ENCODE assay signal across 1 cellular context in the genomic region with DNA sequence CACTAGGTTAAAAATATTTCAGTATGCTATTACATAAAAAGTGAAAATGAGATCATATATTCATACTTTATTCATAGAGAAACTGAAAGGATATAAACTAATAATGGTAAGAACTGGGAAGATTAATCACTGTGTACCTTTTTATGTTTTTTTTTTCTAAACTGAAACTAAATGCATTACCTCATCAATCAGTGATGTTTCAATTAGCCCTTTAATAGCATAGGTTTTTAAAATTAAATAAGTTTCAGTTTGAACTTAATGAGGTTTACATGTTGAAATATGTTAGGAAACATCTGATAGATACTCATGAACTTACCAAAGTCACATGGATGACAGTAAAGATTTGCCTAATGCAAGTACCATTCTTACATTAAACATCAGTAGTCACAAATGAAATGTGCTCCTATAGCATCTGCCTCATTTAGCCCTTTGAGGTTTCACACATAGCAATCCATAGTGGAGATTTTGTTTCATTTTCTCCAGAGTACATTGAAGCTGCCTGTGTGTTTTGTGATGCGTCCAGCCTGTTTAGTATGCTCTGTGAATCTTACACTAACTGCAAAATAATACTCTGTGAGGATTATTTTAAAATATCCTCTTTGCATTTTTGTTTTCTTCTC.
A peak's percentile ranks its signal among the peaks of the same experiment; 100 is the strongest.
TF ChIP-seq lines count a peak whose summit lies in the region.

No MANE protein-coding gene starts in this region.

TF ChIP-seq in GM12878, 131 proteins besides CTCF, POLR2A, EP300 and RAD21 (continued from another document and continues in another):
- TF ChIP-seq, protein P1, sequence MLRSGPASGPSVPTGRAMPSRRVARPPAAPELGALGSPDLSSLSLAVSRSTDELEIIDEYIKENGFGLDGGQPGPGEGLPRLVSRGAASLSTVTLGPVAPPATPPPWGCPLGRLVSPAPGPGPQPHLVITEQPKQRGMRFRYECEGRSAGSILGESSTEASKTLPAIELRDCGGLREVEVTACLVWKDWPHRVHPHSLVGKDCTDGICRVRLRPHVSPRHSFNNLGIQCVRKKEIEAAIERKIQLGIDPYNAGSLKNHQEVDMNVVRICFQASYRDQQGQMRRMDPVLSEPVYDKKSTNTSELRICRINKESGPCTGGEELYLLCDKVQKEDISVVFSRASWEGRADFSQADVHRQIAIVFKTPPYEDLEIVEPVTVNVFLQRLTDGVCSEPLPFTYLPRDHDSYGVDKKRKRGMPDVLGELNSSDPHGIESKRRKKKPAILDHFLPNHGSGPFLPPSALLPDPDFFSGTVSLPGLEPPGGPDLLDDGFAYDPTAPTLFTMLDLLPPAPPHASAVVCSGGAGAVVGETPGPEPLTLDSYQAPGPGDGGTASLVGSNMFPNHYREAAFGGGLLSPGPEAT (IDR thresholded peaks at IDR 0.05; ENCODE audit: low read depth) = peak; percentile 44
- TF ChIP-seq KAT2A (conservative IDR thresholded peaks at IDR 0.05; ENCODE audit: control insufficient read depth, low read depth, low read length) (no peak), JUNB (IDR thresholded peaks at IDR 0.05) (peak; percentile 89), GATAD2B (conservative IDR thresholded peaks at IDR 0.05; ENCODE audit: low read depth) (no peak), NFIC (IDR thresholded peaks at IDR 0.05; ENCODE audit: low read depth, low read length) (peak; percentile 90), STAT3 (IDR thresholded peaks at IDR 0.05; ENCODE audit: low read depth, low read length) (0 out of 2 replicates have a peak, but pooled peaks have one; percentile 67), NFYA (IDR thresholded peaks at IDR 0.05; ENCODE audit: borderline replicate concordance, low read depth, low read length) (no peak), IKZF1 (conservative IDR thresholded peaks at IDR 0.05) (peak; percentile 37; the same call in 1 of the 2 replicates), CREB1 (IDR thresholded peaks at IDR 0.05; ENCODE audit: low read depth) (peak; percentile 25; the same call in 1 of the 2 replicates), HDAC2 (IDR thresholded peaks at IDR 0.05) (no peak), POLR2AphosphoS5 (IDR thresholded peaks at IDR 0.05; ENCODE audit: low read length) (no peak), SMC3 (IDR thresholded peaks at IDR 0.05; ENCODE audit: borderline replicate concordance, low read length) (no peak), YBX1 (IDR thresholded peaks at IDR 0.05) (no peak), SPI1 (IDR thresholded peaks at IDR 0.05; ENCODE audit: borderline replicate concordance, insufficient read depth, low read depth, low read length) (no peak), RAD51 (IDR thresholded peaks at IDR 0.05) (peak; percentile 36), MXI1 (IDR thresholded peaks at IDR 0.05; ENCODE audit: low read depth, low read length) (peak; percentile 7; the same call in 1 of the 2 replicates), SP1 (IDR thresholded peaks at IDR 0.05; ENCODE audit: low read depth, low read length) (no peak), RUNX3 (IDR thresholded peaks at IDR 0.05; ENCODE audit: low read length) (peak; percentile 20; the same call in 1 of the 2 replicates), ZNF384 (IDR thresholded peaks at IDR 0.05; ENCODE audit: borderline replicate concordance, low read depth, low read length) (peak; percentile 54; the same call in 1 of the 2 replicates), GABPA (IDR thresholded peaks at IDR 0.05; ENCODE audit: low read depth) (0 out of 2 replicates have a peak, but pooled peaks have one; percentile 29), TBL1XR1 (IDR thresholded peaks at IDR 0.05; ENCODE audit: low read depth, low read length) (no peak), ATF7 (IDR thresholded peaks at IDR 0.05; ENCODE audit: low read depth) (peak; percentile 99), MTA3 (IDR thresholded peaks at IDR 0.05; ENCODE audit: borderline replicate concordance, low read length) (no peak), TCF7 (IDR thresholded peaks at IDR 0.05; ENCODE audit: borderline replicate concordance) (peak; percentile 48; the same call in 1 of the 2 replicates), CREM (IDR thresholded peaks at IDR 0.05; ENCODE audit: low read depth) (peak; percentile 51; the same call in 1 of the 2 replicates), STAT1 (conservative IDR thresholded peaks at IDR 0.05) (no peak), IKZF2 (IDR thresholded peaks at IDR 0.05) (no peak), ZBED1 (IDR thresholded peaks at IDR 0.05; ENCODE audit: borderline replicate concordance) (no peak), RFX5 (IDR thresholded peaks at IDR 0.05; ENCODE audit: low read depth, low read length) (no peak), ASH2L (IDR thresholded peaks at IDR 0.05; ENCODE audit: borderline replicate concordance, low read depth) (no peak), BHLHE40 (IDR thresholded peaks at IDR 0.05; ENCODE audit: borderline replicate concordance in 1 of 2, low read depth in 2 of 2, low read length in 1 of 2) (peak; percentile 25 to 41; a peak in 1 of 4 replicates), RCOR1 (conservative IDR thresholded peaks at IDR 0.05; ENCODE audit: low read depth, low read length) (0 out of 2 replicates have a peak, but pooled peaks have one; percentile 14), CHD4 (IDR thresholded peaks at IDR 0.05) (no peak), MTA2 (IDR thresholded peaks at IDR 0.05; ENCODE audit: low read depth) (peak; percentile 86), SMAD1 (IDR thresholded peaks at IDR 0.05; ENCODE audit: low read depth, partially characterized antibody) (no peak), TARDBP (IDR thresholded peaks at IDR 0.05; ENCODE audit: borderline replicate concordance) (no peak), TCF12 (IDR thresholded peaks at IDR 0.05; ENCODE audit: low read depth, low read length) (no peak)
- TF ChIP-seq, protein P2, sequence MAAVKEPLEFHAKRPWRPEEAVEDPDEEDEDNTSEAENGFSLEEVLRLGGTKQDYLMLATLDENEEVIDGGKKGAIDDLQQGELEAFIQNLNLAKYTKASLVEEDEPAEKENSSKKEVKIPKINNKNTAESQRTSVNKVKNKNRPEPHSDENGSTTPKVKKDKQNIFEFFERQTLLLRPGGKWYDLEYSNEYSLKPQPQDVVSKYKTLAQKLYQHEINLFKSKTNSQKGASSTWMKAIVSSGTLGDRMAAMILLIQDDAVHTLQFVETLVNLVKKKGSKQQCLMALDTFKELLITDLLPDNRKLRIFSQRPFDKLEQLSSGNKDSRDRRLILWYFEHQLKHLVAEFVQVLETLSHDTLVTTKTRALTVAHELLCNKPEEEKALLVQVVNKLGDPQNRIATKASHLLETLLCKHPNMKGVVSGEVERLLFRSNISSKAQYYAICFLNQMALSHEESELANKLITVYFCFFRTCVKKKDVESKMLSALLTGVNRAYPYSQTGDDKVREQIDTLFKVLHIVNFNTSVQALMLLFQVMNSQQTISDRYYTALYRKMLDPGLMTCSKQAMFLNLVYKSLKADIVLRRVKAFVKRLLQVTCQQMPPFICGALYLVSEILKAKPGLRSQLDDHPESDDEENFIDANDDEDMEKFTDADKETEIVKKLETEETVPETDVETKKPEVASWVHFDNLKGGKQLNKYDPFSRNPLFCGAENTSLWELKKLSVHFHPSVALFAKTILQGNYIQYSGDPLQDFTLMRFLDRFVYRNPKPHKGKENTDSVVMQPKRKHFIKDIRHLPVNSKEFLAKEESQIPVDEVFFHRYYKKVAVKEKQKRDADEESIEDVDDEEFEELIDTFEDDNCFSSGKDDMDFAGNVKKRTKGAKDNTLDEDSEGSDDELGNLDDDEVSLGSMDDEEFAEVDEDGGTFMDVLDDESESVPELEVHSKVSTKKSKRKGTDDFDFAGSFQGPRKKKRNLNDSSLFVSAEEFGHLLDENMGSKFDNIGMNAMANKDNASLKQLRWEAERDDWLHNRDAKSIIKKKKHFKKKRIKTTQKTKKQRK (IDR thresholded peaks at IDR 0.05; ENCODE audit: low read depth, low read length) = no peak
- TF ChIP-seq, protein P3, sequence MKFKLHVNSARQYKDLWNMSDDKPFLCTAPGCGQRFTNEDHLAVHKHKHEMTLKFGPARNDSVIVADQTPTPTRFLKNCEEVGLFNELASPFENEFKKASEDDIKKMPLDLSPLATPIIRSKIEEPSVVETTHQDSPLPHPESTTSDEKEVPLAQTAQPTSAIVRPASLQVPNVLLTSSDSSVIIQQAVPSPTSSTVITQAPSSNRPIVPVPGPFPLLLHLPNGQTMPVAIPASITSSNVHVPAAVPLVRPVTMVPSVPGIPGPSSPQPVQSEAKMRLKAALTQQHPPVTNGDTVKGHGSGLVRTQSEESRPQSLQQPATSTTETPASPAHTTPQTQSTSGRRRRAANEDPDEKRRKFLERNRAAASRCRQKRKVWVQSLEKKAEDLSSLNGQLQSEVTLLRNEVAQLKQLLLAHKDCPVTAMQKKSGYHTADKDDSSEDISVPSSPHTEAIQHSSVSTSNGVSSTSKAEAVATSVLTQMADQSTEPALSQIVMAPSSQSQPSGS (IDR thresholded peaks at IDR 0.05; ENCODE audit: low read length) = peak; percentile 90
- TF ChIP-seq, protein P4, sequence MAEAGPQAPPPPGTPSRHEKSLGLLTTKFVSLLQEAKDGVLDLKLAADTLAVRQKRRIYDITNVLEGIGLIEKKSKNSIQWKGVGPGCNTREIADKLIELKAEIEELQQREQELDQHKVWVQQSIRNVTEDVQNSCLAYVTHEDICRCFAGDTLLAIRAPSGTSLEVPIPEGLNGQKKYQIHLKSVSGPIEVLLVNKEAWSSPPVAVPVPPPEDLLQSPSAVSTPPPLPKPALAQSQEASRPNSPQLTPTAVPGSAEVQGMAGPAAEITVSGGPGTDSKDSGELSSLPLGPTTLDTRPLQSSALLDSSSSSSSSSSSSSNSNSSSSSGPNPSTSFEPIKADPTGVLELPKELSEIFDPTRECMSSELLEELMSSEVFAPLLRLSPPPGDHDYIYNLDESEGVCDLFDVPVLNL (IDR thresholded peaks at IDR 0.05; ENCODE audit: low read depth, low read length) = no peak
- TF ChIP-seq, protein P5, sequence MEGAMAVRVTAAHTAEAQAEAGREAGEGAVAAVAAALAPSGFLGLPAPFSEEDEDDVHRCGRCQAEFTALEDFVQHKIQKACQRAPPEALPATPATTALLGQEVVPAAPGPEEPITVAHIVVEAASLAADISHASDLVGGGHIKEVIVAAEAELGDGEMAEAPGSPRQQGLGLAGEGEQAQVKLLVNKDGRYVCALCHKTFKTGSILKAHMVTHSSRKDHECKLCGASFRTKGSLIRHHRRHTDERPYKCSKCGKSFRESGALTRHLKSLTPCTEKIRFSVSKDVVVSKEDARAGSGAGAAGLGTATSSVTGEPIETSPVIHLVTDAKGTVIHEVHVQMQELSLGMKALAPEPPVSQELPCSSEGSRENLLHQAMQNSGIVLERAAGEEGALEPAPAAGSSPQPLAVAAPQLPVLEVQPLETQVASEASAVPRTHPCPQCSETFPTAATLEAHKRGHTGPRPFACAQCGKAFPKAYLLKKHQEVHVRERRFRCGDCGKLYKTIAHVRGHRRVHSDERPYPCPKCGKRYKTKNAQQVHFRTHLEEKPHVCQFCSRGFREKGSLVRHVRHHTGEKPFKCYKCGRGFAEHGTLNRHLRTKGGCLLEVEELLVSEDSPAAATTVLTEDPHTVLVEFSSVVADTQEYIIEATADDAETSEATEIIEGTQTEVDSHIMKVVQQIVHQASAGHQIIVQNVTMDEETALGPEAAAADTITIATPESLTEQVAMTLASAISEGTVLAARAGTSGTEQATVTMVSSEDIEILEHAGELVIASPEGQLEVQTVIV (IDR thresholded peaks at IDR 0.05; ENCODE audit: borderline replicate concordance, partially characterized antibody) = no peak
- TF ChIP-seq, protein P6, sequence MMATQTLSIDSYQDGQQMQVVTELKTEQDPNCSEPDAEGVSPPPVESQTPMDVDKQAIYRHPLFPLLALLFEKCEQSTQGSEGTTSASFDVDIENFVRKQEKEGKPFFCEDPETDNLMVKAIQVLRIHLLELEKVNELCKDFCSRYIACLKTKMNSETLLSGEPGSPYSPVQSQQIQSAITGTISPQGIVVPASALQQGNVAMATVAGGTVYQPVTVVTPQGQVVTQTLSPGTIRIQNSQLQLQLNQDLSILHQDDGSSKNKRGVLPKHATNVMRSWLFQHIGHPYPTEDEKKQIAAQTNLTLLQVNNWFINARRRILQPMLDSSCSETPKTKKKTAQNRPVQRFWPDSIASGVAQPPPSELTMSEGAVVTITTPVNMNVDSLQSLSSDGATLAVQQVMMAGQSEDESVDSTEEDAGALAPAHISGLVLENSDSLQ (IDR thresholded peaks at IDR 0.05) = peak; percentile 42; the same call in 1 of the 2 replicates
- TF ChIP-seq, protein P7, sequence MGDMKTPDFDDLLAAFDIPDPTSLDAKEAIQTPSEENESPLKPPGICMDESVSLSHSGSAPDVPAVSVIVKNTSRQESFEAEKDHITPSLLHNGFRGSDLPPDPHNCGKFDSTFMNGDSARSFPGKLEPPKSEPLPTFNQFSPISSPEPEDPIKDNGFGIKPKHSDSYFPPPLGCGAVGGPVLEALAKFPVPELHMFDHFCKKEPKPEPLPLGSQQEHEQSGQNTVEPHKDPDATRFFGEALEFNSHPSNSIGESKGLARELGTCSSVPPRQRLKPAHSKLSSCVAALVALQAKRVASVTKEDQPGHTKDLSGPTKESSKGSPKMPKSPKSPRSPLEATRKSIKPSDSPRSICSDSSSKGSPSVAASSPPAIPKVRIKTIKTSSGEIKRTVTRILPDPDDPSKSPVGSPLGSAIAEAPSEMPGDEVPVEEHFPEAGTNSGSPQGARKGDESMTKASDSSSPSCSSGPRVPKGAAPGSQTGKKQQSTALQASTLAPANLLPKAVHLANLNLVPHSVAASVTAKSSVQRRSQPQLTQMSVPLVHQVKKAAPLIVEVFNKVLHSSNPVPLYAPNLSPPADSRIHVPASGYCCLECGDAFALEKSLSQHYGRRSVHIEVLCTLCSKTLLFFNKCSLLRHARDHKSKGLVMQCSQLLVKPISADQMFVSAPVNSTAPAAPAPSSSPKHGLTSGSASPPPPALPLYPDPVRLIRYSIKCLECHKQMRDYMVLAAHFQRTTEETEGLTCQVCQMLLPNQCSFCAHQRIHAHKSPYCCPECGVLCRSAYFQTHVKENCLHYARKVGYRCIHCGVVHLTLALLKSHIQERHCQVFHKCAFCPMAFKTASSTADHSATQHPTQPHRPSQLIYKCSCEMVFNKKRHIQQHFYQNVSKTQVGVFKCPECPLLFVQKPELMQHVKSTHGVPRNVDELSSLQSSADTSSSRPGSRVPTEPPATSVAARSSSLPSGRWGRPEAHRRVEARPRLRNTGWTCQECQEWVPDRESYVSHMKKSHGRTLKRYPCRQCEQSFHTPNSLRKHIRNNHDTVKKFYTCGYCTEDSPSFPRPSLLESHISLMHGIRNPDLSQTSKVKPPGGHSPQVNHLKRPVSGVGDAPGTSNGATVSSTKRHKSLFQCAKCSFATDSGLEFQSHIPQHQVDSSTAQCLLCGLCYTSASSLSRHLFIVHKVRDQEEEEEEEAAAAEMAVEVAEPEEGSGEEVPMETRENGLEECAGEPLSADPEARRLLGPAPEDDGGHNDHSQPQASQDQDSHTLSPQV (IDR thresholded peaks at IDR 0.05) = no peak
